ENCODE assay signal across 16 cellular contexts in the genomic region with DNA sequence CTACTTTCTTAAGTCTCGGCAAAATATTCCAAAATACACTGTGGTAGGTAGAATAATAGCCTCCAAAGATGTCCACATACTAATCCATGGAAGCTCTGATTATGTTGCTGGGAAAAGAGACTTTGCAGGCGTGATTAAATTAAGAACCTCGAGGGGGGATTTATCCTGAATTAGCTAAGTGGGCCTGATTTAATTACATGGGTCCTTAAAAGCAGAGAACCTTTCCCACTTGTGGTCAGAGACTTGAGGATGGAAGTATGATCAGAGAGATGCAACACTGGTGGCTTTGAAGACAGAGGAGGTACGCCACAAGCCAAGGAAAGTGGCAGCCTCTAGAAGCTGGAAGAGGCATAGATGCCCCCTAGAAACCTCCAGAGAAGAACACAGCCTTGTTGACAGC. TPM values are rescaled to one million over a fixed set of nuclear protein-coding genes. Genes with fewer than 3 reads are reported as not detected.
A peak's percentile ranks its signal among the peaks of the same experiment; 100 is the strongest.
DNase-seq lines count a peak whose midpoint lies in the region; ATAC-seq and TF ChIP-seq lines count a peak whose summit lies in the region.
"Had no signal": no experiment of that assay in that cellular context is flagged by ENCODE, and none has a peak within 500 bp of the region (broad histone marks: within the 10 kb centered on the region; RNA-seq: fewer than 3 reads in every experiment).

No MANE protein-coding gene starts in this region.

- no peaks in the 10 kb centered on the region for H3K9me3 ChIP-seq in OCI-LY1 (ENCODE audit: low read length)
- H3K9me3 ChIP-seq: MG63 had no signal

- H3K9me2 ChIP-seq in OCI-LY1 (ENCODE audit: low read depth, low read length), result no peaks in the 10 kb centered on the region

- no peaks in the 10 kb centered on the region for H3K27me3 ChIP-seq in OCI-LY1 (ENCODE audit: insufficient read depth, low read length)
- H3K27me3 ChIP-seq: MG63 had no signal

- H3K79me2 ChIP-seq in OCI-LY1 (ENCODE audit: insufficient read depth, low read length), result peaks cover 56% of the 10 kb centered on the region

- H3K27me3 Mint-ChIP-seq in natural killer cell (ENCODE audit: low read depth in 2 of 2), result no peaks in the 10 kb centered on the region
- H3K27me3 Mint-ChIP-seq in natural killer cell treated with Interleukin-12 subunit alpha and Interleukin-12 subunit beta and Interleukin-15 and Interleukin-18, amount 100 ng/mL, for 72 hours, result no peaks in the 10 kb centered on the region
- peaks cover 7% of the 10 kb centered on the region for H3K27me3 Mint-ChIP-seq in brain
- peaks cover 3% of the 10 kb centered on the region for H3K27me3 Mint-ChIP-seq in progenitor cell of endocrine pancreas

- peaks cover 42% of the 10 kb centered on the region for H3K4me1 ChIP-seq in OCI-LY1 (ENCODE audit: insufficient read depth, low read length, severe bottlenecking)

- H3K4me3 Mint-ChIP-seq in natural killer cell, result no peak overlapping the region
- H3K4me3 Mint-ChIP-seq in natural killer cell treated with Interleukin-12 subunit alpha and Interleukin-12 subunit beta and Interleukin-15 and Interleukin-18, amount 100 ng/mL, for 72 hours, result no peak overlapping the region
- peak overlapping the region in 3 of 5 experiments; percentile 3 to 47 (median 38) for H3K4me3 Mint-ChIP-seq in brain
- no peak overlapping the region for H3K4me3 Mint-ChIP-seq in progenitor cell of endocrine pancreas (ENCODE audit: low read depth)
- H3K4me3 Mint-ChIP-seq: CD14-positive monocyte had no signal

- no peak overlapping the region for H3K9ac ChIP-seq in OCI-LY1 (ENCODE audit: low read length)

- H3F3A ChIP-seq in OCI-LY1 (ENCODE audit: insufficient read depth, low read length), result no peaks in the 10 kb centered on the region

- no peak overlapping the region for H2AFZ ChIP-seq in OCI-LY1 (ENCODE audit: low read length)

- ATAC-seq in natural killer cell, result no peak
- no peak for ATAC-seq in natural killer cell treated with Interleukin-12 subunit alpha and Interleukin-12 subunit beta and Interleukin-15 and Interleukin-18, amount 100 ng/mL, for 72 hours
- ATAC-seq: PC-3 had no signal

- no peak overlapping the region for H3K4me3 ChIP-seq in OCI-LY1 (ENCODE audit: low read depth, low read length, poor library complexity, severe bottlenecking)
- H3K4me3 ChIP-seq: MG63 had no signal

- peak overlapping the region; percentile 18; the same call in 1 of the 2 replicates for H3K4me2 ChIP-seq in OCI-LY1 (ENCODE audit: low read length)

- H3K4me1 Mint-ChIP-seq in natural killer cell (peaks cover 48 to 57% of the 10 kb centered on the region in 2 donors), brain (peaks cover 49% of the 10 kb centered on the region), progenitor cell of endocrine pancreas (ENCODE audit: low read depth) (peaks cover 8% of the 10 kb centered on the region)
- peaks cover 45 to 52% of the 10 kb centered on the region in 2 donors for H3K4me1 Mint-ChIP-seq in natural killer cell treated with Interleukin-12 subunit alpha and Interleukin-12 subunit beta and Interleukin-15 and Interleukin-18, amount 100 ng/mL, for 72 hours (ENCODE audit: low read depth in 2 of 2)

- no peaks in the 10 kb centered on the region for H4K20me1 ChIP-seq in OCI-LY1 (ENCODE audit: insufficient read depth, low read length)

- H3K36me3 Mint-ChIP-seq in natural killer cell, result no peaks in the 10 kb centered on the region
- H3K36me3 Mint-ChIP-seq in natural killer cell treated with Interleukin-12 subunit alpha and Interleukin-12 subunit beta and Interleukin-15 and Interleukin-18, amount 100 ng/mL, for 72 hours, result peaks cover 6% of the 10 kb centered on the region
- peaks cover 39% of the 10 kb centered on the region for H3K36me3 Mint-ChIP-seq in brain
- peaks cover 18% of the 10 kb centered on the region for H3K36me3 Mint-ChIP-seq in progenitor cell of endocrine pancreas (ENCODE audit: insufficient read depth)

- H3K9me3 Mint-ChIP-seq in natural killer cell (no peaks in the 10 kb centered on the region), brain (peaks cover 6 to 19% (median 16%) of the 10 kb centered on the region in 5 experiments), progenitor cell of endocrine pancreas (ENCODE audit: low read depth) (peaks cover 11% of the 10 kb centered on the region)
- no peaks in the 10 kb centered on the region for H3K9me3 Mint-ChIP-seq in natural killer cell treated with Interleukin-12 subunit alpha and Interleukin-12 subunit beta and Interleukin-15 and Interleukin-18, amount 100 ng/mL, for 72 hours

- H3K27ac ChIP-seq in OCI-LY1 (ENCODE audit: low read depth, low read length, poor library complexity, severe bottlenecking), result no peak overlapping the region

- TF ChIP-seq CTCF in natural killer cell (IDR thresholded peaks at IDR 0.05) (no peak), OCI-LY1 (IDR thresholded peaks at IDR 0.05; ENCODE audit: low read length) (no peak), brain (conservative IDR thresholded peaks at IDR 0.05) (no peak), progenitor cell of endocrine pancreas (IDR thresholded peaks at IDR 0.05; ENCODE audit: unreplicated experiment) (no peak)

- intact Hi-C loops in natural killer cell (cut with micrococcal nuclease), result no loop called here

- peaks cover 26% of the 10 kb centered on the region for H3K36me3 ChIP-seq in OCI-LY1 (ENCODE audit: insufficient read depth, low read length)

- peak overlapping the region; percentile 30 to 40 for H3K27ac Mint-ChIP-seq in natural killer cell
- no peak overlapping the region for H3K27ac Mint-ChIP-seq in natural killer cell treated with Interleukin-12 subunit alpha and Interleukin-12 subunit beta and Interleukin-15 and Interleukin-18, amount 100 ng/mL, for 72 hours
- H3K27ac Mint-ChIP-seq in brain, result no peak overlapping the region
- H3K27ac Mint-ChIP-seq in progenitor cell of endocrine pancreas, result no peak overlapping the region

- DNase-seq in natural killer cell, result no peak
- DNase-seq in natural killer cell treated with Interleukin-12 subunit alpha and Interleukin-12 subunit beta and Interleukin-15 and Interleukin-18, amount 100 ng/mL, for 72 hours (ENCODE audit: low spot score), result no peak
- no peak for DNase-seq in foreskin melanocyte
- DNase-seq in progenitor cell of endocrine pancreas (ENCODE audit: low spot score, unreplicated experiment), result no peak
- DNase-seq in T-helper 2 cell, result no peak
- DNase-seq in SW480 (ENCODE audit: low spot score), result no peak
- DNase-seq: Kasumi-1, MG63, NCI-H1417 treated with DMSO at 0.1 percent for 48 hours, NCI-H187, NCI-H748 treated with DMSO at 0.1 percent for 48 hours, PC-3, Right ventricle myocardium superior had no signal

RNA-seq across cellular contexts. Expression of a gene that starts 2.8 kb away (rescaled TPM):
- total RNA-seq in natural killer cell, result 10 to 100 TPM; 78.2 to 81.3 (median 78.4) TPM
- total RNA-seq in natural killer cell treated with Interleukin-12 subunit alpha and Interleukin-12 subunit beta and Interleukin-15 and Interleukin-18, amount 100 ng/mL, for 72 hours, result 100 to 1,000 TPM in 1 of 2 donors, 10 to 100 TPM in 1; 75.4 to 117 TPM
- polyA plus RNA-seq in brain (ENCODE audit: insufficient read depth, low read depth, low replicate concordance), result 58.0 TPM
- 81.9 and 82.8 TPM in 2 replicates for total RNA-seq in progenitor cell of endocrine pancreas

RNA-seq across cellular contexts. Expression of a gene that starts 29.4 kb away (rescaled TPM):
- 10 to 100 TPM; 18.8 to 28.0 (median 23.9) TPM for total RNA-seq in natural killer cell
- 10 to 100 TPM; 14.4 to 40.8 TPM for total RNA-seq in natural killer cell treated with Interleukin-12 subunit alpha and Interleukin-12 subunit beta and Interleukin-15 and Interleukin-18, amount 100 ng/mL, for 72 hours
- polyA plus RNA-seq in brain (ENCODE audit: insufficient read depth, low read depth, low replicate concordance), result 140 TPM
- total RNA-seq in progenitor cell of endocrine pancreas, result 55.6 and 58.1 TPM in 2 replicates

RNA-seq across cellular contexts. Expression of a gene that starts 34.6 kb away (rescaled TPM):
- total RNA-seq in natural killer cell (1,000 to 10,000 TPM; 1,115 to 1,338 (median 1,336) TPM), progenitor cell of endocrine pancreas (1,835 and 1,920 TPM in 2 replicates)
- 1,000 to 10,000 TPM; 1,051 to 1,176 TPM for total RNA-seq in natural killer cell treated with Interleukin-12 subunit alpha and Interleukin-12 subunit beta and Interleukin-15 and Interleukin-18, amount 100 ng/mL, for 72 hours
- polyA plus RNA-seq in brain (ENCODE audit: insufficient read depth, low read depth, low replicate concordance), result 1,067 TPM

Comparison
In these comparisons a context has a peak if more than half of its experiments do, and no peak if none do; other contexts are left out.
1. H3K27ac Mint-ChIP-seq: peak in natural killer cell (2 of 2); none in natural killer cell treated with Interleukin-12 subunit alpha and Interleukin-12 subunit beta and Interleukin-15 and Interleukin-18, amount 100 ng/mL, for 72 hours (0 of 2), brain (0 of 5) and progenitor cell of endocrine pancreas (single experiment).
2. H3K4me3 Mint-ChIP-seq: peak in brain (3 of 5); none in natural killer cell (single experiment), natural killer cell treated with Interleukin-12 subunit alpha and Interleukin-12 subunit beta and Interleukin-15 and Interleukin-18, amount 100 ng/mL, for 72 hours (single experiment) and progenitor cell of endocrine pancreas (single experiment).